1 cellular context compared by ENCODE assay signal in genomic region chr10:133355991-133356390, GRCh38.
TF ChIP-seq lines count a peak whose summit lies in the region.

No MANE protein-coding gene starts in this region.

TF ChIP-seq in liver, 16 proteins besides CTCF, POLR2A, EP300 and RAD21:
- TF ChIP-seq MAX (IDR thresholded peaks at IDR 0.05), result no peak
